Comparison of ENCODE assay signal across 14 cellular contexts in the genomic region with DNA sequence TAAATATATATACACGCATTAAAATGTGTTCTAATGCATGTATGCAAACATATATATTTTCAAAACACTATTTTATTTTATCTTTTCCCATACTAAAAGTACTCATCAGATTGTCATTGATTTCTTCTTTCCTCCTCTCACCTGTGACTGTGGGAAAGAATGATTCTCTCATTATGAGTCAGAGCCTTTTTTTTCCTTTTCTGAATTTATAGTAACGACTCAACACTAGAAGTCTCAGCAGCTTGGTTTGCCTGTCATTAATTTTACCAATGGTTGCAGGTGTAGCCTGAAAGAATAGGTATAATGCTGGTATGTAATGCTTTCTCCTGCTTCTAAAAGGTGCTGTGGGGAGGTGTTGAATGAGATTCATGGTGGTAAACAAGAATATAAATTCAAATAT.
DNase-seq lines count a peak whose midpoint lies in the region; ATAC-seq, FAIRE-seq and TF ChIP-seq lines count a peak whose summit lies in the region.
"Had no signal": no experiment of that assay in that cellular context is flagged by ENCODE, and none has a peak within 500 bp of the region (broad histone marks: within the 10 kb centered on the region; RNA-seq: fewer than 3 reads in every experiment).

No MANE protein-coding gene starts in this region.

- H3K4me1 ChIP-seq in endothelial cell of umbilical vein (ENCODE audit: control insufficient read depth, extremely low read depth, insufficient read depth, low read length) = no peaks in the 10 kb centered on the region

- no peak for TF ChIP-seq CTCF in endothelial cell of umbilical vein (IDR thresholded peaks at IDR 0.05; ENCODE audit: extremely low read depth in 1 of 2, insufficient read depth in 1 of 2, low read depth in 1 of 2, low read length in 2 of 2)
- TF ChIP-seq CTCF in nephron progenitor cell (IDR thresholded peaks at IDR 0.05) = no peak

- dilution Hi-C loops in endothelial cell of umbilical vein (cut with MboI; ENCODE audit: extremely low pct_ligation_motif_present, low sequenced_read_pairs) = no loop called here

- no peaks in the 10 kb centered on the region for H3K27me3 ChIP-seq in endothelial cell of umbilical vein (ENCODE audit: control insufficient read depth in 2 of 2, insufficient read depth in 2 of 2, low read length in 2 of 2)

- no peak overlapping the region for H3K9ac ChIP-seq in endothelial cell of umbilical vein (replicated peaks; ENCODE audit: extremely low read depth, insufficient read depth, low read length)

- no peak overlapping the region for H2AFZ ChIP-seq in endothelial cell of umbilical vein (ENCODE audit: low read depth, low read length)

- ATAC-seq in GM18502 (IDR thresholded peaks at IDR 0.05; ENCODE audit: poor library complexity, unreplicated experiment) (peak; percentile 61), GM19463 (IDR thresholded peaks at IDR 0.05; ENCODE audit: unreplicated experiment) (peak; percentile 65), HG03066 (IDR thresholded peaks at IDR 0.05; ENCODE audit: low read depth, unreplicated experiment) (peak; percentile 65), HG03045 (IDR thresholded peaks at IDR 0.05; ENCODE audit: unreplicated experiment) (no peak)
- ATAC-seq: left ventricle myocardium superior had no signal

- H3K79me2 ChIP-seq in endothelial cell of umbilical vein (ENCODE audit: control insufficient read depth, insufficient read depth, low read length) = no peaks in the 10 kb centered on the region

- no peak for DNase-seq in endothelial cell of umbilical vein (ENCODE audit: low read depth, low spot score)
- no peak for DNase-seq in nephron progenitor cell
- no peak for DNase-seq in activated CD4-positive, alpha-beta T cell treated with anti-CD3 and anti-CD28 coated beads for 4 hours
- DNase-seq: C1 segment of cervical spinal cord, GOT3, left ventricle myocardium superior, NCI-H187, substantia nigra had no signal

- no peak for TF ChIP-seq POLR2A in endothelial cell of umbilical vein (IDR thresholded peaks at IDR 0.05; ENCODE audit: low read depth, low read length)

- H4K20me1 ChIP-seq in endothelial cell of umbilical vein (replicated peaks; ENCODE audit: control insufficient read depth, extremely low read depth, insufficient read depth, low read length) = no peaks in the 10 kb centered on the region

- no peaks in the 10 kb centered on the region for H3K9me1 ChIP-seq in endothelial cell of umbilical vein (replicated peaks; ENCODE audit: control insufficient read depth, extremely low read depth, insufficient read depth, low read length)

- no peak overlapping the region for H3K27ac ChIP-seq in endothelial cell of umbilical vein (ENCODE audit: insufficient read depth, low read depth, low read length)

- H3K36me3 Mint-ChIP-seq in nephron progenitor cell (ENCODE audit: low read depth) = no peaks in the 10 kb centered on the region

- H3K4me1 Mint-ChIP-seq in nephron progenitor cell = no peaks in the 10 kb centered on the region

- CTCF ChIA-PET in endothelial cell of umbilical vein (lab: Charles Lee) = interaction anchor here (1.0 to 1.1 kb wide), 2 partner anchors 17 to 19 kb away, joined by 3 read pairs; no protein-coding TSS in a partner anchor

- no peak overlapping the region for H3K4me3 Mint-ChIP-seq in nephron progenitor cell
- H3K4me3 Mint-ChIP-seq: nephron had no signal

- H3K4me3 ChIP-seq in endothelial cell of umbilical vein (replicated peaks in 1 of 3; ENCODE audit: insufficient read depth in 1 of 3, low read depth in 1 of 3, low read length in 3 of 3) = no peak overlapping the region

- intact Hi-C loops in endothelial cell of umbilical vein (cut with micrococcal nuclease) = no loop called here

- BruUV-seq in endothelial cell of umbilical vein (replicated peaks; lab: Mats Ljungman, UMichigan) = no TSS peak

- no peaks in the 10 kb centered on the region for H3K9me3 Mint-ChIP-seq in nephron progenitor cell
- H3K9me3 Mint-ChIP-seq: activated T-helper 2 cell treated with anti-CD3 and anti-CD28 coated beads, Interferon-gamma antibody, Interleukin-2, Interleukin-4, amounts not matched to agents 10 μg/mL and 5 μg/mL and 100 μg/mL, durations not matched to agents 14 hours and 24 hours and 36 hours; nephron had no signal

- POLR2A ChIA-PET in endothelial cell of umbilical vein (lab: Charles Lee) = no interaction called here

- no peak overlapping the region for H3K27ac Mint-ChIP-seq in nephron progenitor cell
- H3K27ac Mint-ChIP-seq: activated T-helper 2 cell treated with anti-CD3 and anti-CD28 coated beads, Interferon-gamma antibody, Interleukin-2, Interleukin-4, amounts not matched to agents 10 μg/mL and 5 μg/mL and 100 μg/mL, durations not matched to agents 14 hours and 24 hours and 36 hours; nephron had no signal

- FAIRE-seq in endothelial cell of umbilical vein (lab: Jason Lieb, UNC) = no peak

- no peaks in the 10 kb centered on the region for H3K27me3 Mint-ChIP-seq in nephron progenitor cell (ENCODE audit: low read depth, poor library complexity)

- peaks cover 0 to 3% of the 10 kb centered on the region in 2 experiments for H3K36me3 ChIP-seq in endothelial cell of umbilical vein (ENCODE audit: control insufficient read depth in 2 of 2, extremely low read depth in 1 of 2, insufficient read depth in 2 of 2, low read length in 2 of 2)

- no peaks in the 10 kb centered on the region for H3K9me3 ChIP-seq in endothelial cell of umbilical vein (replicated peaks; ENCODE audit: control insufficient read depth, insufficient read depth, low read length)

- no peak overlapping the region for H3K4me2 ChIP-seq in endothelial cell of umbilical vein (ENCODE audit: insufficient read depth, low read length)

TF ChIP-seq in endothelial cell of umbilical vein, 7 proteins besides CTCF, POLR2A, EP300 and RAD21:
- no peak for TF ChIP-seq JUN (IDR thresholded peaks at IDR 0.05; ENCODE audit: borderline replicate concordance, insufficient read depth, insufficient read length, low read depth)
- no peak for TF ChIP-seq POLR2AphosphoS5 (IDR thresholded peaks at IDR 0.05; ENCODE audit: insufficient read depth, low read depth, low read length)
- TF ChIP-seq EZH2 (IDR thresholded peaks at IDR 0.05; ENCODE audit: borderline replicate concordance, low read depth, low read length, severe bottlenecking) = no peak
- peak; percentile 38 for TF ChIP-seq FOS (IDR thresholded peaks at IDR 0.05; ENCODE audit: borderline replicate concordance, insufficient read depth, low read length)
- no peak for TF ChIP-seq MYC (IDR thresholded peaks at IDR 0.05; ENCODE audit: low read depth, low read length)
- TF ChIP-seq, protein P1, sequence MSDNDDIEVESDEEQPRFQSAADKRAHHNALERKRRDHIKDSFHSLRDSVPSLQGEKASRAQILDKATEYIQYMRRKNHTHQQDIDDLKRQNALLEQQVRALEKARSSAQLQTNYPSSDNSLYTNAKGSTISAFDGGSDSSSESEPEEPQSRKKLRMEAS (IDR thresholded peaks at IDR 0.05; ENCODE audit: insufficient read depth, insufficient read length) = no peak
